ENCODE assay signal across 8 cellular contexts in genomic region chr11:8832571-8833260, GRCh38.
A peak's percentile ranks its signal among the peaks of the same experiment; 100 is the strongest.
DNase-seq lines count a peak whose midpoint lies in the region; ATAC-seq and TF ChIP-seq lines count a peak whose summit lies in the region.

No MANE protein-coding gene starts in this region.

- peaks cover 25% of the 10 kb centered on the region for H3K4me1 ChIP-seq in RWPE2 (ENCODE audit: insufficient read depth, poor library complexity, severe bottlenecking)

- intact Hi-C loops in sciatic nerve (cut with DNase I), result no loop called here

- ATAC-seq in HG03196 (IDR thresholded peaks at IDR 0.05; ENCODE audit: unreplicated experiment) (peak; percentile 73), RWPE2 (ENCODE audit: low read depth) (peak; percentile 85), sciatic nerve (peak; percentile 77)

- no peaks in the 10 kb centered on the region for H3K36me3 ChIP-seq in RWPE2 (ENCODE audit: low read depth)

- CTCF ChIA-PET in HEK293T (lab: Yijun Ruan, JAX), result interaction anchor here (0.6 to 0.7 kb wide), 2 partner anchors 247 to 743 kb away, joined by 5 to 6 read pairs; no protein-coding TSS in a partner anchor

- TF ChIP-seq POLR2A in GM19099 (IDR thresholded peaks at IDR 0.05; ENCODE audit: extremely low read depth, insufficient read length, low read depth), result peak; percentile 41

- H3K27ac ChIP-seq in RWPE2 (ENCODE audit: poor library complexity, severe bottlenecking), result peak overlapping the region; percentile 91

- peak; percentile 64 for DNase-seq in DMS53 (lab: John Stamatoyannopoulos, UW)
- DNase-seq in RWPE2 (ENCODE audit: low spot score), result no peak
- peak; percentile 78 for DNase-seq in fibroblast of gingiva (ENCODE audit: low read depth)
- no peak for DNase-seq in sciatic nerve (ENCODE audit: low spot score)
- DNase-seq in putamen (ENCODE audit: low spot score), result no peak
- no peak for DNase-seq in HEK293T (ENCODE audit: extremely low spot score)

- no peak for TF ChIP-seq CTCF in RWPE2 (IDR thresholded peaks at IDR 0.05; ENCODE audit: poor library complexity, severe bottlenecking)

- POLR2A ChIA-PET in HEK293T (lab: Yijun Ruan, JAX), result no interaction called here

- no peaks in the 10 kb centered on the region for H3K9me3 ChIP-seq in RWPE2 (ENCODE audit: severe bottlenecking)

- no peaks in the 10 kb centered on the region for H3K27me3 ChIP-seq in RWPE2 (ENCODE audit: insufficient read depth, poor library complexity, severe bottlenecking)

- H3K4me3 ChIP-seq in RWPE2 (ENCODE audit: severe bottlenecking), result no peak overlapping the region

TF ChIP-seq in HEK293T, 16 proteins besides CTCF, POLR2A, EP300 and RAD21:
- TF ChIP-seq ZNF384 (IDR thresholded peaks at IDR 0.05) (no peak), ELF4 (IDR thresholded peaks at IDR 0.05) (no peak), NFRKB (IDR thresholded peaks at IDR 0.05) (no peak), FOXA1 (IDR thresholded peaks at IDR 0.05) (no peak), FOXK2 (IDR thresholded peaks at IDR 0.05) (no peak), SP1 (IDR thresholded peaks at IDR 0.05) (no peak), FOXM1 (IDR thresholded peaks at IDR 0.05; ENCODE audit: borderline replicate concordance) (no peak), BHLHE40 (IDR thresholded peaks at IDR 0.05; ENCODE audit: borderline replicate concordance) (no peak), ARNT (IDR thresholded peaks at IDR 0.05) (no peak), CTBP1 (IDR thresholded peaks at IDR 0.05; ENCODE audit: borderline replicate concordance) (no peak), L3MBTL2 (conservative IDR thresholded peaks at IDR 0.05) (no peak), LEF1 (IDR thresholded peaks at IDR 0.05; ENCODE audit: borderline replicate concordance) (no peak), SUZ12 (IDR thresholded peaks at IDR 0.05) (no peak)
- TF ChIP-seq, protein P1, sequence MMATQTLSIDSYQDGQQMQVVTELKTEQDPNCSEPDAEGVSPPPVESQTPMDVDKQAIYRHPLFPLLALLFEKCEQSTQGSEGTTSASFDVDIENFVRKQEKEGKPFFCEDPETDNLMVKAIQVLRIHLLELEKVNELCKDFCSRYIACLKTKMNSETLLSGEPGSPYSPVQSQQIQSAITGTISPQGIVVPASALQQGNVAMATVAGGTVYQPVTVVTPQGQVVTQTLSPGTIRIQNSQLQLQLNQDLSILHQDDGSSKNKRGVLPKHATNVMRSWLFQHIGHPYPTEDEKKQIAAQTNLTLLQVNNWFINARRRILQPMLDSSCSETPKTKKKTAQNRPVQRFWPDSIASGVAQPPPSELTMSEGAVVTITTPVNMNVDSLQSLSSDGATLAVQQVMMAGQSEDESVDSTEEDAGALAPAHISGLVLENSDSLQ (IDR thresholded peaks at IDR 0.05), result no peak

Comparison
In these comparisons a context has a peak if more than half of its experiments do, and no peak if none do; other contexts are left out.
1. DNase-seq: peak in DMS53 (single experiment) and fibroblast of gingiva (single experiment); none in RWPE2 (single experiment), sciatic nerve (single experiment), putamen (single experiment) and HEK293T (single experiment).
2. Peak in every context shown above with its lines, with median percentiles within 50 percentile points of each other: ATAC-seq.